Comparison of ENCODE assay signal across 12 cellular contexts in the genomic region with DNA sequence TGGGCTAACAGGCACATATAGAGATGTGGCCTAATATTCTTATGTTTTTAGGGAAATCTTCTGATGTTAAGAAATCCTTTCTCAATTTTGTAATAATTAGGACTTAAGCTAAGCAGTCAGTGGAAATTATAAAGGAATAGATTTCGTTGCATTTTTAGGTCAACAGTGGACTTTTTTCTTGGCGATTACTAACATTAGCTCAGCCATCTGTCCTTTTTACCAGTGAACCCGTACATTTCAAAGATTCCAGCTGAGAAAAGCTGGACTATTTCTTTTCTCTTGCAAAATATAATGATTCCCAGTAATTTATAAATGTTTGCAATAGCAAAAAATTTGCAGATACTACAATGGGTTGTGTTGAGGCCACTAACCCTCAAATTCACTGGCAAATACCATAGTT. TPM values are rescaled to one million over a fixed set of nuclear protein-coding genes. Genes with fewer than 3 reads are reported as not detected.
"Had no signal": no experiment of that assay in that cellular context is flagged by ENCODE, and none has a peak within 500 bp of the region (broad histone marks: within the 10 kb centered on the region; RNA-seq: fewer than 3 reads in every experiment).

No MANE protein-coding gene starts in this region.

- DNase-seq: GM23248, GOT3, H7, HFFc6, KBM-7 had no signal

- H3K36me3 Mint-ChIP-seq: IgD-negative memory B cell had no signal

- H3K4me1 ChIP-seq: HAP-1 had no signal

- H3K27ac ChIP-seq: GM23248, HL-60 had no signal

- ATAC-seq: HCT116, HepG2 had no signal

- H3K4me1 Mint-ChIP-seq: IgD-negative memory B cell had no signal

- H3K27ac Mint-ChIP-seq: HFFc6, IgD-negative memory B cell had no signal

- H3K9ac ChIP-seq: GM23248 had no signal

- H3K9me3 ChIP-seq: HAP-1 had no signal

- H3K4me3 ChIP-seq: GM23248, HAP-1 had no signal

- H3K27me3 Mint-ChIP-seq: IgD-negative memory B cell had no signal

- H3K4me3 Mint-ChIP-seq: HFFc6, IgD-negative memory B cell had no signal

- FAIRE-seq: HepG2 had no signal

- H3K36me3 ChIP-seq: HAP-1 had no signal

RNA-seq across cellular contexts. Expression of a gene that starts 54.9 kb away (rescaled TPM):
- total RNA-seq: GM23248, H4, HepG2, HFFc6, HT1080 had no signal
- polyA plus RNA-seq: GM23248, HepG2, IgD-negative memory B cell had no signal
